In the genomic region with DNA sequence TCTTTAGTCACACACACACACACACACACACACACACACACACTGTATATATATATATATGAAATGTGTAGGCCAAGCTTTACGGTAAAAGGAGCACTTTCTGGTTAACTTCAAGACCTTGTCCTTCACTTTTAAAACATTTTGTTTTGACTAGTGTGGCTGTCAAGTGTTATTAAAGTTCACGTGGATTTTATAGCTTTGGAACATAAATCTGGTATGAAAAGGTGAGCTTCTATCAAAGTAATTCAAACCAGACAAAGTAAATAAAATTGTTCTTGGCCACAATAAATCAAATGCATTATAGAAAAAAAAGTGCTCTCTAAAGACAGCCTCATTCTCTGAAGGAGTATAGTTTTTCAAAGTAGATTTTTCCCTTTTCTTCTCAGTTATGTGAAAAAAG, we compare ENCODE assay signal across 25 cellular contexts.
"Had no signal": no experiment of that assay in that cellular context is flagged by ENCODE, and none has a peak within 500 bp of the region (broad histone marks: within the 10 kb centered on the region; RNA-seq: fewer than 3 reads in every experiment).

No MANE protein-coding gene starts in this region.

- H3K36me3 ChIP-seq: neural progenitor cell, ovary, right lobe of liver, sigmoid colon, stomach, thoracic aorta, thyroid gland, tibial nerve, upper lobe of left lung, vagina had no signal

- H3K27ac ChIP-seq: neural progenitor cell, ovary, parathyroid adenoma, psoas muscle, right lobe of liver, stomach, thoracic aorta, thyroid gland, tibial nerve, upper lobe of left lung, vagina had no signal

- DNase-seq: natural killer cell; occipital lobe; ovary; posterior cingulate gyrus; psoas muscle; right cardiac atrium; right lobe of liver; sigmoid colon; small intestine; stimulated activated CD4-positive, alpha-beta T cell treated with anti-CD3 and anti-CD28 coated beads, Interleukin-15, amount 100 ng/mL, for 24 hours; stimulated activated CD4-positive, alpha-beta T cell treated with anti-CD3 and anti-CD28 coated beads, Interleukin-2, amount 100 ng/mL, for 24 hours; stimulated activated CD4-positive, alpha-beta T cell treated with anti-CD3 and anti-CD28 coated beads, Interleukin-2, amount 100 ng/mL, for 48 hours; stimulated activated CD4-positive, alpha-beta T cell treated with anti-CD3 and anti-CD28 coated beads, Interleukin-4, amount 100 ng/mL, for 24 hours; stimulated activated naive B cell treated with anti-CD40 and anti-IgM and Interleukin-4, amounts not matched to agents 10 μg/mL and 1 μg/mL and 100 μg/mL, for 72 hours; stimulated activated naive CD4-positive, alpha-beta T cell treated with Interleukin-2 at 50 U/mL for 16 hours; stomach; trophoblast cell; upper lobe of left lung had no signal

- H3K27me3 ChIP-seq: neural progenitor cell, ovary, right lobe of liver, sigmoid colon, stomach, thyroid gland, tibial nerve, upper lobe of left lung, vagina had no signal

- H3K4me1 ChIP-seq: neural progenitor cell, parathyroid adenoma, psoas muscle, right lobe of liver, stomach, tibial nerve, upper lobe of left lung, vagina had no signal

- H3K4me3 ChIP-seq: neural progenitor cell, ovary, psoas muscle, right lobe of liver, sigmoid colon, stomach, thoracic aorta, thyroid gland, tibial nerve, upper lobe of left lung, vagina had no signal

- ATAC-seq: natural killer cell; psoas muscle; right cardiac atrium; right lobe of liver; stimulated activated effector memory CD8-positive, alpha-beta T cell treated with anti-CD3 and anti-CD28 coated beads, Interleukin-12 subunit alpha, Interleukin-12 subunit beta, amount 100 ng/mL, for 72 hours; stimulated activated naive B cell treated with anti-CD40 and anti-IgM and Interleukin-4, amounts not matched to agents 10 μg/mL and 1 μg/mL and 100 μg/mL, for 72 hours had no signal

- H3K9me3 ChIP-seq: ovary, psoas muscle, right lobe of liver, sigmoid colon, stomach, thoracic aorta, thyroid gland, tibial nerve, upper lobe of left lung, vagina had no signal
